In the genomic region with DNA sequence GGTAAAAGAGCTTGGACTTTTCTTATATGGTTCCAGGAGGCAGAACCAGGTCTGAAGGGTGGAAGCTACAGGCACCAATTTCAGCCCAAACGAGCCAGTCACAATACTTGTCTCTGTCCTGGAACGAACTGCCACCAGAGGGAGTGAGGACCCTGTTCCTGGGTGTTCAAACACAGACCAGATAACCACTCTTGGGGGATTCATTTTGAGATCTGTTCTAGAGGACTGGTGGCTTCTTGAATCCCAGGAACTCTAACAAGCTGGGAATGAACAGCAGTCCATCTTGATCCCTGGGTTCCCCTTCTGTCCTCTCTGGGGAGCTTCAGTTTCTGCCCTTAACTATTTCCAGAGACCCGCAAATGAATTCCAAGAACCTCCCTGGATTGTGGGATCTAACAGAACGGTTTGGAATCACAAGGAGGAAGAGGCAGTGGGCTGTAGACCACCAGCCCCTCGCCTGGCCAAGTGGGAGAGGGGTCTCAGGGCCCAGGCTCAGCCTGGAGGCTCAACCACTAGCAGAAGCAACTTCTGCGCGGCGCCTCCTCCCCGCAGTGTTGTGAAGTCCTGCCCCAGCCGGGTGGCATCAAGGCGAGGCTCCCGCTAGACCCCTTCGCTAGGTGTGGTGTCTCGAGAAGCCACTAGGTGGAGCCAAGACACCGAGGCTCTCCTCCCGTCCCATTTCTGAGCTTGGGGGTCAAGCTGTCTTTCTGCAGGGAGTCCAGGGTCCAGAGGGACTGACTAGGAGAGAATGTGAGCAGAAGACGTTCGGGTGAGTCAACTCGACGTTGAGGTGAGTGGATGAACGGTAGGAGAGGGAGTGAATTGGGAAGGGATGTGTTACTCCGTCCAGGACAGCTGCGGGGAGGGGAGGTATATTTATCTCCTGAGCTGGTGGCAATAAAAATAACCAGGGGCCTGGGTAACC, we compare ENCODE assay signal across 8 cellular contexts. TPM values are rescaled to one million over a fixed set of nuclear protein-coding genes. Genes with fewer than 3 reads are reported as not detected.
DNase-seq lines count a peak whose midpoint lies in the region; ATAC-seq and TF ChIP-seq lines count a peak whose summit lies in the region.

No MANE protein-coding gene starts in this region.

- H3K27ac Mint-ChIP-seq in T-helper 17 cell, result peak overlapping the region; percentile 76

- peak overlapping the region; percentile 62 to 85 (median 77) for H3K4me2 ChIP-seq in BLaER1 treated with 17β-estradiol and CSF1 and Interleukin-3, amounts not matched to agents 10 nM and 100 nM

- H3K36me3 ChIP-seq in BLaER1 treated with 17β-estradiol and CSF1 and Interleukin-3, amounts not matched to agents 10 nM and 100 nM, result no peaks in the 10 kb centered on the region
- H3K36me3 ChIP-seq in adrenal gland (replicated peaks in 1 of 2), result no peaks in the 10 kb centered on the region

- H3K27me3 Mint-ChIP-seq in T-helper 17 cell, result peaks cover 56% of the 10 kb centered on the region

- WGBS in adrenal gland, 4 donors, result 0 to 3% (median 2%) methylated on average over 11 to 23 of the region's 23 CpGs

- H3K4me3 Mint-ChIP-seq in T-helper 17 cell, result peak overlapping the region; percentile 53

- H3K9ac ChIP-seq in BLaER1 treated with 17β-estradiol and CSF1 and Interleukin-3, amounts not matched to agents 10 nM and 100 nM, result peak overlapping the region in 8 of 11 experiments; percentile 1 to 64 (median 46); a peak in 9 of 22 replicates

- peaks cover 28% of the 10 kb centered on the region for H3K4me1 Mint-ChIP-seq in T-helper 17 cell

- peaks cover 38 to 46% (median 43%) of the 10 kb centered on the region in 11 experiments for H3K27me3 ChIP-seq in BLaER1 treated with 17β-estradiol and CSF1 and Interleukin-3, amounts not matched to agents 10 nM and 100 nM
- H3K27me3 ChIP-seq in adrenal gland, result peaks cover 14% of the 10 kb centered on the region

- TF ChIP-seq POLR2A in adrenal gland (IDR thresholded peaks at IDR 0.05), result no peak

- peaks cover 15% of the 10 kb centered on the region for H3K36me3 Mint-ChIP-seq in T-helper 17 cell (ENCODE audit: low read depth)

- peak; percentile 85 to 97 (median 92) for TF ChIP-seq CTCF in adrenal gland (IDR thresholded peaks at IDR 0.05)

- peak; percentile 56 for ATAC-seq in GM21786 (IDR thresholded peaks at IDR 0.05; ENCODE audit: unreplicated experiment)
- peak; percentile 98 for ATAC-seq in T-helper 17 cell
- peak; percentile 94 for ATAC-seq in left ventricle myocardium superior
- no peak for ATAC-seq in HG02623 (IDR thresholded peaks at IDR 0.05; ENCODE audit: unreplicated experiment)

- H4K20me1 ChIP-seq in BLaER1 treated with 17β-estradiol and CSF1 and Interleukin-3, amounts not matched to agents 10 nM and 100 nM, result peaks cover 0 to 26% (median 0%) of the 10 kb centered on the region in 11 experiments; a peak in 7 of 22 replicates

- DNase-seq in NCI-H1694 (lab: John Stamatoyannopoulos, UW) (peak; percentile 94), T-helper 17 cell (peak; percentile 60 to 62 (median 62)), adrenal gland (peak; percentile 75 to 89 (median 84)), left ventricle myocardium superior (peak; percentile 80), retina (peak; percentile 95)

- intact Hi-C loops in adrenal gland (cut with DNase I), result no loop called here
- intact Hi-C loops in left ventricle myocardium superior (cut with micrococcal nuclease), result loop anchor here (1.0 kb wide), 1 partner anchor 36 kb away; no protein-coding TSS in a partner anchor

- H3K27ac ChIP-seq in BLaER1 treated with 17β-estradiol and CSF1 and Interleukin-3, amounts not matched to agents 10 nM and 100 nM, result no peak overlapping the region
- no peak overlapping the region for H3K27ac ChIP-seq in adrenal gland

- H3K4me3 ChIP-seq in BLaER1 treated with 17β-estradiol and CSF1 and Interleukin-3, amounts not matched to agents 10 nM and 100 nM, result peak overlapping the region in 3 of 10 experiments; percentile 12 to 53 (median 27); a peak in 4 of 20 replicates
- H3K4me3 ChIP-seq in adrenal gland, result no peak overlapping the region

- H3K4me1 ChIP-seq in BLaER1 treated with 17β-estradiol and CSF1 and Interleukin-3, amounts not matched to agents 10 nM and 100 nM, result peaks cover 40 to 86% (median 59%) of the 10 kb centered on the region in 10 experiments
- peaks cover 0 to 7% of the 10 kb centered on the region in 2 donors for H3K4me1 ChIP-seq in adrenal gland (replicated peaks in 1 of 2)

- H3K9me3 ChIP-seq in BLaER1 treated with 17β-estradiol and CSF1 and Interleukin-3, amounts not matched to agents 10 nM and 100 nM (replicated peaks in 1 of 11), result no peaks in the 10 kb centered on the region
- H3K9me3 ChIP-seq in T-helper 17 cell (ENCODE audit: control insufficient read depth, low read length, poor library complexity, severe bottlenecking), result no peaks in the 10 kb centered on the region
- H3K9me3 ChIP-seq in adrenal gland (replicated peaks in 1 of 3), result no peaks in the 10 kb centered on the region

RNA-seq across cellular contexts. Expression of gene NES, which starts 12.1 kb away (rescaled TPM):
- total RNA-seq in T-helper 17 cell, result not detected
- total RNA-seq in adrenal gland, result 10 to 100 TPM in 6 of 8 donors, 1 to 10 TPM in 2; 7.7 to 22.9 (median 14.0) TPM
- 10 to 100 TPM; 13.2 to 26.9 (median 18.0) TPM for polyA plus RNA-seq in adrenal gland
- 94.7 TPM for total RNA-seq in left ventricle myocardium superior

RNA-seq across cellular contexts. Expression of gene CRABP2, which starts 16.1 kb away (rescaled TPM):
- total RNA-seq in T-helper 17 cell (1 to 10 TPM; 1.5 to 4.5 TPM), adrenal gland (10 to 100 TPM in 1 of 8 donors, 1 to 10 TPM in 7; 3.1 to 11.6 (median 6.8) TPM), left ventricle myocardium superior (0.74 TPM)
- 10 to 100 TPM in 2 of 3 donors, 1 to 10 TPM in 1; 5.0 to 17.8 (median 11.2) TPM for polyA plus RNA-seq in adrenal gland

RNA-seq across cellular contexts. Expression of gene METTL25B, which starts 39.0 kb away (rescaled TPM):
- total RNA-seq in T-helper 17 cell (10 to 100 TPM; 13.1 to 21.6 TPM), adrenal gland (100 to 1,000 TPM in 1 of 8 donors, 10 to 100 TPM in 7; 24.0 to 140 (median 32.5) TPM), left ventricle myocardium superior (14.7 TPM)
- polyA plus RNA-seq in adrenal gland, result 100 to 1,000 TPM in 1 of 3 donors, 10 to 100 TPM in 2; 17.4 to 127 (median 68.6) TPM

RNA-seq across cellular contexts. Expression of gene ISG20L2, which starts 39.3 kb away (rescaled TPM):
- 10 to 100 TPM; 41.4 to 54.2 TPM for total RNA-seq in T-helper 17 cell
- total RNA-seq in adrenal gland, result 10 to 100 TPM; 10.6 to 38.5 (median 18.4) TPM
- 10 to 100 TPM in 1 of 3 donors, 1 to 10 TPM in 2; 5.5 to 40.0 (median 8.8) TPM for polyA plus RNA-seq in adrenal gland
- total RNA-seq in left ventricle myocardium superior, result 12.0 TPM

RNA-seq across cellular contexts. Expression of gene BCAN, which starts 47.4 kb away (rescaled TPM):
- not detected for total RNA-seq in T-helper 17 cell
- total RNA-seq in adrenal gland, result 10 to 100 TPM in 3 of 8 donors, under 1 TPM in 3, not detected in 2; 0.11 to 36.3 (median 8.2) TPM
- polyA plus RNA-seq in adrenal gland, result 10 to 100 TPM in 1 of 3 donors, 1 to 10 TPM in 2; 2.4 to 24.9 (median 8.9) TPM
- 0.52 TPM for total RNA-seq in left ventricle myocardium superior

Comparison
In these comparisons a context has a peak if more than half of its experiments do, and no peak if none do; other contexts are left out.
1. RNA of gene NES, which starts 12.1 kb away (total RNA-seq): 94.7 TPM in left ventricle myocardium superior (single experiment) and 7.7 to 22.9 TPM in adrenal gland; not detected in T-helper 17 cell; every median in the first group is over 4 times any median in the second.
2. Peak in every context shown above with its lines, with median percentiles within 50 percentile points of each other: DNase-seq.